In the genomic region with DNA sequence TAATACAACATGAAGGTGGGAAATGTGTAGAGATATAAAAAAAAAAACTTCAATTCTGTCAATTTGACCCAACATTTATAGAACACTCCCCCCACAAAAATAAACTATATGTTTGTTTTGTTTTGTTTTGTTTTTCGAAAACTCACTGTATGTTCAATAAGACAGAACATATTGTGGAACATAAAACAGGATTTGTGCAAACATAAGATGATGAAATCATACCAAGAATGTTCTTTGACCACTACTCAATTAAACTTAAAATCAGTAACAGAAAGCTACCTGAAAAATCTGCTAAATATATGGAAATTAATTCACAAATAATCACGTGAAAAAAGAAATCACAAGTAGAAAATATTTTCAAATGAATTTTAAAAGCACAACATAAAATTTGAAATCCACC, we compare ENCODE assay signal across 26 cellular contexts.
DNase-seq lines count a peak whose midpoint lies in the region; ATAC-seq, FAIRE-seq and TF ChIP-seq lines count a peak whose summit lies in the region.
"Had no signal": no experiment of that assay in that cellular context is flagged by ENCODE, and none has a peak within 500 bp of the region (broad histone marks: within the 10 kb centered on the region; RNA-seq: fewer than 3 reads in every experiment).

No MANE protein-coding gene starts in this region.

- H3K4me3 ChIP-seq in A549: no peak overlapping the region
- no peak overlapping the region for H3K4me3 ChIP-seq in HepG2 (replicated peaks in 1 of 3; ENCODE audit: insufficient read depth in 1 of 3, low read depth in 2 of 3, low read length in 3 of 3)
- no peak overlapping the region for H3K4me3 ChIP-seq in brain microvascular endothelial cell (ENCODE audit: low read depth, low read length)
- H3K4me3 ChIP-seq in esophagus muscularis mucosa: no peak overlapping the region
- H3K4me3 ChIP-seq: BLaER1 had no signal

- 66% methylated on average over 2 of the region's 2 CpGs for WGBS in A549 (ENCODE audit: missing lambda C conversion rate)
- WGBS in HepG2 (ENCODE audit: low lambda C conversion rate): 87% methylated on average over 2 of the region's 2 CpGs
- WGBS in esophagus muscularis mucosa: 89% methylated on average over 2 of the region's 2 CpGs

- H3K36me3 ChIP-seq in HepG2 (replicated peaks in 1 of 2; ENCODE audit: control insufficient read depth in 1 of 2, insufficient read depth in 2 of 2, low read length in 2 of 2) (no peaks in the 10 kb centered on the region; a peak in 2 of 5 replicates), brain microvascular endothelial cell (replicated peaks) (no peaks in the 10 kb centered on the region), esophagus muscularis mucosa (no peaks in the 10 kb centered on the region)
- H3K36me3 ChIP-seq: BE2C, BLaER1 had no signal

- peaks cover 6% of the 10 kb centered on the region for H3K9me3 Mint-ChIP-seq in WTC11

- H3K9ac ChIP-seq in HepG2 (ENCODE audit: insufficient read depth, low read depth, low read length): no peak overlapping the region
- H3K9ac ChIP-seq: BLaER1 had no signal

- DNase-seq in A549 (ENCODE audit: low read depth in 1 of 2, low spot score in 1 of 2): no peak
- no peak for DNase-seq in WTC11 (ENCODE audit: low spot score)
- no peak for DNase-seq in HepG2 (ENCODE audit: low spot score)
- DNase-seq in brain microvascular endothelial cell: no peak
- DNase-seq in esophagus muscularis mucosa (ENCODE audit: extremely low spot score): no peak
- no peak for DNase-seq in NCI-H446 (lab: John Stamatoyannopoulos, UW)
- DNase-seq in G401 (ENCODE audit: low spot score): no peak
- DNase-seq: 8988T; ACHN; BE2C; C1 segment of cervical spinal cord; CD4-positive, alpha-beta memory T cell; CD4-positive, CD25-positive, alpha-beta regulatory T cell; CD8-positive, alpha-beta memory T cell; COR-L47; DMS 273 treated with DMSO at 0.1 percent for 48 hours; DMS153; DMS53; DMS79; DND-41; EL; GF-D8 had no signal

- H3K4me1 Mint-ChIP-seq in WTC11: peaks cover 31% of the 10 kb centered on the region
- H3K4me1 Mint-ChIP-seq: CD4-positive, alpha-beta memory T cell; CD4-positive, CD25-positive, alpha-beta regulatory T cell; CD8-positive, alpha-beta memory T cell had no signal

- FAIRE-seq in A204.1 (lab: Jason Lieb, UNC) (peak; percentile 34), A549 (lab: Jason Lieb, UNC) (peak; percentile 43), HepG2 (lab: Jason Lieb, UNC) (no peak)
- FAIRE-seq: GM12891 had no signal

- no peaks in the 10 kb centered on the region for H3K9me3 ChIP-seq in A549
- no peaks in the 10 kb centered on the region for H3K9me3 ChIP-seq in HepG2 (ENCODE audit: low read length)
- no peaks in the 10 kb centered on the region for H3K9me3 ChIP-seq in esophagus muscularis mucosa
- H3K9me3 ChIP-seq: BE2C had no signal

- H3K4me1 ChIP-seq in A549: peaks cover 22% of the 10 kb centered on the region; the same call in 2 of the 3 replicates
- peaks cover 17% of the 10 kb centered on the region for H3K4me1 ChIP-seq in HepG2 (ENCODE audit: insufficient read depth, low read length)
- no peaks in the 10 kb centered on the region for H3K4me1 ChIP-seq in esophagus muscularis mucosa
- H3K4me1 ChIP-seq: BE2C, BLaER1 had no signal

- no peaks in the 10 kb centered on the region for H3K27me3 Mint-ChIP-seq in WTC11 (ENCODE audit: low read depth)
- H3K27me3 Mint-ChIP-seq: CD4-positive, alpha-beta memory T cell; CD4-positive, CD25-positive, alpha-beta regulatory T cell; CD8-positive, alpha-beta memory T cell had no signal

- CTCF ChIA-PET in A549 (lab: Yijun Ruan, JAX): interaction anchor here (1.1 kb wide), 1 partner anchor 210 kb away, joined by 5 read pairs; no protein-coding TSS in a partner anchor
- CTCF ChIA-PET in WTC11 (lab: Charles Lee): no interaction called here
- CTCF ChIA-PET in HepG2 (lab: Yijun Ruan, JAX; ENCODE audit: low intra/inter-chr PET ratio, low total read pairs): no interaction called here

- H3K4me2 ChIP-seq in A549 (peak overlapping the region; percentile 36), HepG2 (ENCODE audit: low read depth, low read length) (no peak overlapping the region)
- H3K4me2 ChIP-seq: BLaER1 had no signal

- no peak for ATAC-seq in A549
- no peak for ATAC-seq in WTC11
- ATAC-seq in HepG2: no peak

- peak overlapping the region; percentile 80 for H3K27ac Mint-ChIP-seq in WTC11
- H3K27ac Mint-ChIP-seq: CD14-positive monocyte; CD4-positive, alpha-beta memory T cell; CD4-positive, CD25-positive, alpha-beta regulatory T cell; CD8-positive, alpha-beta memory T cell had no signal

- peak overlapping the region in 1 of 2 experiments; percentile 5; a peak in 1 of 6 replicates for H3K27ac ChIP-seq in A549
- no peak overlapping the region for H3K27ac ChIP-seq in HepG2 (ENCODE audit: extremely low read length, insufficient read depth, low read length)
- no peak overlapping the region for H3K27ac ChIP-seq in brain microvascular endothelial cell
- no peak overlapping the region for H3K27ac ChIP-seq in esophagus muscularis mucosa (replicated peaks in 1 of 4)
- H3K27ac ChIP-seq: BLaER1 had no signal

- peaks cover 61% of the 10 kb centered on the region for H3K79me2 ChIP-seq in HepG2 (ENCODE audit: insufficient read depth, low read length)

- in situ Hi-C loops in HepG2 (cut with HindIII; ENCODE audit: extremely low pct_ligation_motif_present, low pct_unique_long_range_greater_than_20kb) (no loop called here), brain microvascular endothelial cell (cut with HindIII; ENCODE audit: low pct_ligation_motif_present, low sequenced_read_pairs) (no loop called here), G401 (cut with HindIII; ENCODE audit: low sequenced_read_pairs) (no loop called here)

- TF ChIP-seq CTCF in A549 (IDR thresholded peaks at IDR 0.05): no peak
- no peak for TF ChIP-seq CTCF in WTC11 (IDR thresholded peaks at IDR 0.05)
- no peak for TF ChIP-seq CTCF in HepG2 (CRISPR knock-in tag; IDR thresholded peaks at IDR 0.05)
- TF ChIP-seq CTCF in brain microvascular endothelial cell (IDR thresholded peaks at IDR 0.05; ENCODE audit: low read depth, low read length, missing control alignments): no peak
- no peak for TF ChIP-seq CTCF in esophagus muscularis mucosa (IDR thresholded peaks at IDR 0.05)

- no peak for TF ChIP-seq POLR2A in A549 (IDR thresholded peaks at IDR 0.05; ENCODE audit: low read length)
- no peak for TF ChIP-seq POLR2A in HepG2 (IDR thresholded peaks at IDR 0.05; ENCODE audit: insufficient read depth in 1 of 2, low read depth in 2 of 2, low read length in 2 of 2)
- no peak for TF ChIP-seq POLR2A in esophagus muscularis mucosa (IDR thresholded peaks at IDR 0.05; ENCODE audit: low read depth)

- POLR2A ChIA-PET in A549 (lab: Yijun Ruan, JAX) (interaction anchor here (0.6 kb wide), 1 partner anchor 234 kb away, joined by 14 read pairs; no protein-coding TSS in a partner anchor), WTC11 (lab: Charles Lee) (no interaction called here), HepG2 (lab: Yijun Ruan, JAX) (no interaction called here)

- H3K27me3 ChIP-seq in HepG2 (ENCODE audit: control insufficient read depth in 1 of 2, insufficient read depth in 2 of 2, low read length in 2 of 2) (no peaks in the 10 kb centered on the region), brain microvascular endothelial cell (replicated peaks) (no peaks in the 10 kb centered on the region), esophagus muscularis mucosa (no peaks in the 10 kb centered on the region)
- H3K27me3 ChIP-seq: BLaER1 had no signal

- TF ChIP-seq RAD21 in A549 (conservative IDR thresholded peaks at IDR 0.05 in 1 of 2, IDR thresholded peaks at IDR 0.05 in 1 of 2) (no peak), HepG2 (CRISPR knock-in tag; IDR thresholded peaks at IDR 0.05) (no peak)

- peaks cover 24% of the 10 kb centered on the region for H4K20me1 ChIP-seq in HepG2 (ENCODE audit: insufficient read depth, low read length)

- no peak overlapping the region for H3K4me3 Mint-ChIP-seq in WTC11
- H3K4me3 Mint-ChIP-seq: CD14-positive monocyte; CD4-positive, alpha-beta memory T cell; CD4-positive, CD25-positive, alpha-beta regulatory T cell; CD8-positive, alpha-beta memory T cell had no signal

- intact Hi-C loops in HepG2 (cut with micrococcal nuclease; ENCODE audit: unreplicated experiment) (no loop called here), esophagus muscularis mucosa (cut with DNase I) (loop anchor here (10.0 kb wide), 1 partner anchor 55 kb away; no protein-coding TSS in a partner anchor)

- TF ChIP-seq EP300 in A549 (IDR thresholded peaks at IDR 0.05) (no peak), HepG2 (IDR thresholded peaks at IDR 0.05; ENCODE audit: low read depth in 2 of 2, low read length in 2 of 2) (no peak), HepG2 (CRISPR knock-in tag; IDR thresholded peaks at IDR 0.05; ENCODE audit: borderline replicate concordance) (no peak), esophagus muscularis mucosa (IDR thresholded peaks at IDR 0.05) (no peak)

- H2AFZ ChIP-seq in HepG2 (ENCODE audit: low read length): no peak overlapping the region

- no TSS peak for BruUV-seq in HepG2 (replicated peaks; lab: Mats Ljungman, UMichigan)

- peaks cover 18% of the 10 kb centered on the region for H3K36me3 Mint-ChIP-seq in WTC11
- H3K36me3 Mint-ChIP-seq: CD14-positive monocyte; CD4-positive, alpha-beta memory T cell; CD4-positive, CD25-positive, alpha-beta regulatory T cell; CD8-positive, alpha-beta memory T cell had no signal

TF ChIP-seq in A549, 52 proteins besides CTCF, POLR2A, EP300 and RAD21 (continues in another document):
- TF ChIP-seq PHF8 (IDR thresholded peaks at IDR 0.05; ENCODE audit: borderline replicate concordance, low read depth): no peak

TF ChIP-seq in WTC11, 78 proteins besides CTCF, POLR2A, EP300 and RAD21 (continues in another document):
- TF ChIP-seq SOX15 (CRISPR knock-in tag; IDR thresholded peaks at IDR 0.05) (no peak), ZNF423 (CRISPR knock-in tag; IDR thresholded peaks at IDR 0.05) (no peak), CREM (CRISPR knock-in tag; IDR thresholded peaks at IDR 0.05) (no peak)

TF ChIP-seq in HepG2, 621 proteins besides CTCF, POLR2A, EP300 and RAD21 (continues in another document):
- TF ChIP-seq KAT7 (CRISPR knock-in tag; IDR thresholded peaks at IDR 0.05; ENCODE audit: borderline replicate concordance): no peak
